In the genomic region with DNA sequence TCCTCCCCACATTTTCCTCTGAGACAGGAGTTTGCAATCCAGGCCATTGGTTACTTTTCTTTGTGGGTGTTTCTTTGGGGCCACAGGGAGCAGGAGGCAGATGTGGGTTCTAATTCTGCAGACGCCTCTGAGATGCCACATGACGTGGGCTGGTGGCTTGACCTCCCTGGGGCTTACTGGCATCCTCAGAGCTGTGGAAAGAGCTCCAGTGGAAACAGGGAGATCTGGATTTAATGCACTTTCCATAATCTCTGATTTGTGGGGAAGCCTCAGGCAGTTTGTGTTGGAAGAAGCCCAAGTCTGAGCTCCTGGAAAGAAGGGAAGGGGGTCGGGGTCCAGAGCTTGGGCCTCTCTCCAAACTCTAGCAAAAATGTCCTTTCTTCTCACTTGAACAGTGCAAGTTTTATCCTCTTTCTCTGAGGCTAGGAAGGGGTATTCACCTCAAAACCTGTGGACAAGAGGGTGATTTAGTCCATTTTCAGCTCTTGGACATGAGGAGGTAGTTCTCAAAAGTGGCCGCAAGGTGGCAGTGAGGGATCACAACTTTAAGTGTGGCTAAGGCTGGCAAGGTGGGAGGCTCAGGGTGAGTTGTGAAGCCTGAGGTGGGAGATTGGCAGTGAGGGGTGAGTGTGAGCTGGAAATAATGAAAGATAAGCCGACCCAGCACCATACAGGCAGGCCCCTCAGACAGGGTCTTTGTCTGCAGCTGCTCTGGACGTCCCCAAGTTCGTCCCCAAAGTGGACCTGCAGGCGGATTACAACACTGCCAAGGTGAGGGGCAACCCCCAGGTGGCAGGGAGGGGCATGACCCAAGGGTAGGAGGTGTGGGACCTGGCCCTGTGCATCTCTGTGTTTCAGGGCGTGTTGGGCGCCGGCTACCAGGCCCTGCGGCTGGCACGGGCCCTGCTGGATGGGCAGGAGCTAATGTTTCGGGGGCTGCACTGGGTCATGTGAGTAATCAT, we compare ENCODE assay signal across 8 cellular contexts. TPM values are rescaled to one million over a fixed set of nuclear protein-coding genes. Genes with fewer than 3 reads are reported as not detected.
DNase-seq lines count a peak whose midpoint lies in the region; ATAC-seq and TF ChIP-seq lines count a peak whose summit lies in the region.

No MANE protein-coding gene starts in this region.

- no peaks in the 10 kb centered on the region for H3K4me1 ChIP-seq in left ventricle myocardium inferior
- peaks cover 0 to 6% (median 2%) of the 10 kb centered on the region in 4 donors for H3K4me1 ChIP-seq in sigmoid colon

- TF ChIP-seq CTCF in GM12874 (IDR thresholded peaks at IDR 0.05; ENCODE audit: insufficient read depth, low read depth, low read length) (peak; percentile 75), left ventricle myocardium inferior (IDR thresholded peaks at IDR 0.05; ENCODE audit: borderline replicate concordance) (peak; percentile 86), sigmoid colon (IDR thresholded peaks at IDR 0.05) (peak in 3 of 4 experiments; percentile 64 to 83 (median 69))

- TF ChIP-seq POLR2A in sigmoid colon (IDR thresholded peaks at IDR 0.05): no peak

- no peak for TF ChIP-seq EP300 in sigmoid colon (IDR thresholded peaks at IDR 0.05)

- WGBS in sigmoid colon, 2 donors: 79 to 83% methylated on average over 14 of the region's 14 CpGs

- intact Hi-C loops in left ventricle myocardium inferior (cut with micrococcal nuclease) (no loop called here), sigmoid colon (cut with DNase I) (no loop called here)

- H3K27me3 ChIP-seq in left ventricle myocardium inferior (ENCODE audit: low read depth) (no peaks in the 10 kb centered on the region), sigmoid colon (no peaks in the 10 kb centered on the region)

- H3K4me3 ChIP-seq in left ventricle myocardium inferior: no peak overlapping the region
- H3K4me3 ChIP-seq in sigmoid colon: no peak overlapping the region

- no peak overlapping the region for H3K27ac ChIP-seq in left ventricle myocardium inferior (replicated peaks)
- H3K27ac ChIP-seq in sigmoid colon: no peak overlapping the region

- H3K36me3 ChIP-seq in left ventricle myocardium inferior (no peaks in the 10 kb centered on the region), sigmoid colon (peaks cover 0 to 6% (median 0%) of the 10 kb centered on the region in 4 donors)

- peak; percentile 66 to 91 (median 89) for DNase-seq in NCI-H1417 (lab: John Stamatoyannopoulos, UW)
- DNase-seq in T-helper 1 cell: peak in 4 of 5 donors; percentile 43 to 66 (median 52)
- peak; percentile 58 for DNase-seq in activated naive CD8-positive, alpha-beta T cell treated with anti-CD3 and anti-CD28 coated beads, Interleukin-2, amount 50 U/mL, for 16 hours (ENCODE audit: low read depth, low spot score)
- peak; percentile 56 for DNase-seq in left ventricle myocardium inferior
- peak; percentile 82 for DNase-seq in sigmoid colon
- no peak for DNase-seq in occipital lobe (lab: John Stamatoyannopoulos, UW)

- H3K9me3 ChIP-seq in left ventricle myocardium inferior (replicated peaks): no peaks in the 10 kb centered on the region
- no peaks in the 10 kb centered on the region for H3K9me3 ChIP-seq in sigmoid colon

- ATAC-seq in HG02870 (IDR thresholded peaks at IDR 0.05; ENCODE audit: unreplicated experiment): no peak

RNA-seq across cellular contexts. Expression of a gene that starts 9.2 kb away (rescaled TPM):
- 0.80 TPM for total RNA-seq in left ventricle myocardium inferior
- total RNA-seq in sigmoid colon: 1 to 10 TPM; 1.6 to 3.2 (median 2.7) TPM
- polyA plus RNA-seq in sigmoid colon: 10 to 100 TPM in 1 of 3 donors, 1 to 10 TPM in 2; 7.2 to 23.2 (median 9.9) TPM
- 1.1 TPM for total RNA-seq in occipital lobe

RNA-seq across cellular contexts. Expression of a gene that starts 27.9 kb away (rescaled TPM):
- total RNA-seq in left ventricle myocardium inferior (7.8 TPM), sigmoid colon (1 to 10 TPM; 3.6 to 6.9 (median 4.8) TPM), occipital lobe (0.62 TPM)
- polyA plus RNA-seq in sigmoid colon: 10 to 100 TPM in 1 of 3 donors, 1 to 10 TPM in 2; 2.5 to 25.9 (median 4.2) TPM
